ENCODE assay signal across 1 cellular context in genomic region chr15:44066211-44066827, GRCh38.
TF ChIP-seq lines count a peak whose summit lies in the region.

No MANE protein-coding gene starts in this region.

TF ChIP-seq in H1, 55 proteins besides CTCF, POLR2A, EP300 and RAD21 (continued from another document):
- no peak for TF ChIP-seq SP4 (IDR thresholded peaks at IDR 0.05; ENCODE audit: low read length)
